Comparison of ENCODE assay signal across 15 cellular contexts in the genomic region with DNA sequence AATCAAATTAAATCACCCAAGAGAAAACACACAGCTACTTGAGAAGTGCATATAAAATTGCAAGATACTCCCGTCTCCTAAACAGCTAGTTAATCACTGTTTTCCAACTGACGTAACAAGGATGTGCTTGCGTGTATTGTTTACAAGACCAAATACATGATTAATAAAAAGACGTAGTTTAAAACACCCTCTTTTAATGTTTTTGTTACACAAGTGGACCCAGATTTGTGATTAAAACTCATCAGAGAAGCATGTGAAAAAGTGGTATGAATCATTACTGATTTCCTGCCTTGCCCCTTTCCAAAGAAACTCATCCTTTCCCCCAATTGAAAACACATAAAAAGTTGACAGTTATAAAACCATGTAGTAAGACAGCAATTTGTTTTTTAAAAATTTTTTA.
A peak's percentile ranks its signal among the peaks of the same experiment; 100 is the strongest.
DNase-seq lines count a peak whose midpoint lies in the region; ATAC-seq and TF ChIP-seq lines count a peak whose summit lies in the region.
"Had no signal": no experiment of that assay in that cellular context is flagged by ENCODE, and none has a peak within 500 bp of the region (broad histone marks: within the 10 kb centered on the region; RNA-seq: fewer than 3 reads in every experiment).

No MANE protein-coding gene starts in this region.

- peak overlapping the region; percentile 58 for H3K27ac ChIP-seq in suprapubic skin
- H3K27ac ChIP-seq: pancreas had no signal

- TF ChIP-seq POLR2A in suprapubic skin (IDR thresholded peaks at IDR 0.05) = no peak

- no peak for TF ChIP-seq EP300 in suprapubic skin (IDR thresholded peaks at IDR 0.05)

- H3K36me3 Mint-ChIP-seq in HFFc6 (ENCODE audit: low read depth) = peaks cover 15% of the 10 kb centered on the region

- peak overlapping the region; percentile 51 for H3K4me3 Mint-ChIP-seq in HFFc6
- H3K4me3 Mint-ChIP-seq: stimulated activated naive CD8-positive, alpha-beta T cell treated with anti-CD3 and anti-CD28 coated beads, Interleukin-15, amount 100 ng/mL, for 72 hours had no signal

- in situ Hi-C loops in astrocyte of the spinal cord (cut with HindIII; ENCODE audit: low sequenced_read_pairs) = no loop called here

- H3K27me3 Mint-ChIP-seq in HFFc6 (ENCODE audit: insufficient read depth) = no peaks in the 10 kb centered on the region; the same call in 1 of the 2 replicates

- H3K9me3 ChIP-seq in suprapubic skin = no peaks in the 10 kb centered on the region
- H3K9me3 ChIP-seq: pancreas, Peyer's patch had no signal

- DNase-seq in HFFc6 (peak; percentile 96), astrocyte of the spinal cord (ENCODE audit: low read depth, low spot score) (peak; percentile 81), glomerular endothelial cell (ENCODE audit: extremely low read depth, low read depth, low spot score) (peak; percentile 79), suprapubic skin (ENCODE audit: low spot score in 2 of 2) (no peak), NCI-H2171 (lab: John Stamatoyannopoulos, UW) (no peak), NOMO-1 treated with DMSO at 0.1 percent for 48 hours (lab: John Stamatoyannopoulos, UW; ENCODE audit: unreplicated experiment) (no peak)
- DNase-seq: anterior cingulate cortex; erythroblast; left ventricle myocardium superior; pancreas; Peyer's patch; stimulated activated CD4-positive, alpha-beta T cell treated with anti-CD3 and anti-CD28 coated beads, Interleukin-4, amount 100 ng/mL, for 1 hour; stimulated activated naive CD8-positive, alpha-beta T cell treated with anti-CD3 and anti-CD28 coated beads, Interleukin-15, amount 100 ng/mL, for 72 hours had no signal

- peak overlapping the region; percentile 97 for H3K27ac Mint-ChIP-seq in HFFc6
- H3K27ac Mint-ChIP-seq: stimulated activated naive CD8-positive, alpha-beta T cell treated with anti-CD3 and anti-CD28 coated beads, Interleukin-15, amount 100 ng/mL, for 72 hours had no signal

- no peaks in the 10 kb centered on the region for H3K4me1 ChIP-seq in suprapubic skin
- H3K4me1 ChIP-seq: pancreas, Peyer's patch had no signal

- H3K36me3 ChIP-seq in suprapubic skin = no peaks in the 10 kb centered on the region
- H3K36me3 ChIP-seq: pancreas, Peyer's patch had no signal

- H3K27me3 ChIP-seq in suprapubic skin = no peaks in the 10 kb centered on the region
- H3K27me3 ChIP-seq: pancreas, Peyer's patch had no signal

- TF ChIP-seq CTCF in HFFc6 (IDR thresholded peaks at IDR 0.05) = no peak
- TF ChIP-seq CTCF in astrocyte of the spinal cord (IDR thresholded peaks at IDR 0.05; ENCODE audit: low read depth, low read length) = no peak
- no peak for TF ChIP-seq CTCF in suprapubic skin (IDR thresholded peaks at IDR 0.05)

- H3K4me3 ChIP-seq in astrocyte of the spinal cord (ENCODE audit: low read depth, low read length) (no peak overlapping the region), suprapubic skin (no peak overlapping the region)
- H3K4me3 ChIP-seq: pancreas, Peyer's patch had no signal

- H3K9me3 Mint-ChIP-seq in HFFc6 = no peaks in the 10 kb centered on the region
- H3K9me3 Mint-ChIP-seq: stimulated activated naive CD8-positive, alpha-beta T cell treated with anti-CD3 and anti-CD28 coated beads, Interleukin-15, amount 100 ng/mL, for 72 hours had no signal

- ATAC-seq in GM21786 (IDR thresholded peaks at IDR 0.05; ENCODE audit: unreplicated experiment) (no peak), GM18498 (IDR thresholded peaks at IDR 0.05; ENCODE audit: unreplicated experiment) (no peak)
- ATAC-seq: left ventricle myocardium superior; pancreas; stimulated activated naive CD8-positive, alpha-beta T cell treated with anti-CD3 and anti-CD28 coated beads, Interleukin-15, amount 100 ng/mL, for 72 hours had no signal

- WGBS in suprapubic skin = 67% methylated on average over 4 of the region's 4 CpGs

- peaks cover 70% of the 10 kb centered on the region for H3K4me1 Mint-ChIP-seq in HFFc6 (ENCODE audit: low read depth)
- H3K4me1 Mint-ChIP-seq: stimulated activated naive CD8-positive, alpha-beta T cell treated with anti-CD3 and anti-CD28 coated beads, Interleukin-15, amount 100 ng/mL, for 72 hours had no signal

Comparison
In these comparisons a context has a peak if more than half of its experiments do, and no peak if none do; other contexts are left out.
1. DNase-seq: peak in HFFc6 (single experiment), astrocyte of the spinal cord (single experiment) and glomerular endothelial cell (single experiment); none in suprapubic skin (0 of 2), NCI-H2171 (single experiment) and NOMO-1 treated with DMSO at 0.1 percent for 48 hours (single experiment).